In the genomic region with DNA sequence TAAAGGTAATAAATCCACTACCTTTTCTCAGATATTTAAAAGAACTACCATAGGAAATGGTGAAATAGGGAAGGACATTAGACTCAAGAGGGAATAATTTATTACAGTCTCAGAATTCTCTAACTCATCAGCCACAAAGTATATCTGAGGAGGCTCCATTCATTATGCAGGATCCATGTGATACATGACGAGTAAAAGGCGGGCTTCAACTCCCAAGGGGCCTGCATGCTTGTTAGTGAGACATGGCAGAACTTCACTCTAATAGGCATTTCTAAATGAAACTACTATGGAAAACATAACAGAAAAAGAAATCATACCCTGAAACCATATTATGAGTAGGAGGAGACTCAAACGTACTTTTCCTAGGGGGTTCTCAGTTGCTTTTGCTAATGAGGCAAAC, we compare ENCODE assay signal across 14 cellular contexts.
"Had no signal": no experiment of that assay in that cellular context is flagged by ENCODE, and none has a peak within 500 bp of the region (broad histone marks: within the 10 kb centered on the region; RNA-seq: fewer than 3 reads in every experiment).

No MANE protein-coding gene starts in this region.

- H3K9me3 Mint-ChIP-seq: activated naive CD4-positive, alpha-beta T cell treated with anti-CD3 and anti-CD28 coated beads for 36 hours; activated T-helper 17 cell treated with anti-CD3 and anti-CD28 coated beads, Interleukin-2, amount 50 U/mL, for 72 hours; effector memory CD8-positive, alpha-beta T cell had no signal

- ATAC-seq: activated naive CD8-positive, alpha-beta T cell treated with anti-CD3 and anti-CD28 coated beads, Interleukin-2, amount 50 U/mL, for 24 hours; activated T-helper 17 cell treated with anti-CD3 and anti-CD28 coated beads, Interleukin-2, amount 50 U/mL, for 72 hours; effector memory CD8-positive, alpha-beta T cell; gastroesophageal sphincter; stimulated activated memory B cell treated with anti-CD40 and anti-IgM and Interleukin-4, amounts not matched to agents 10 μg/mL and 1 μg/mL and 100 μg/mL, for 72 hours had no signal

- H3K27me3 Mint-ChIP-seq: activated T-helper 17 cell treated with anti-CD3 and anti-CD28 coated beads, Interleukin-2, amount 50 U/mL, for 72 hours; effector memory CD8-positive, alpha-beta T cell; naive B cell had no signal

- H3K4me3 ChIP-seq: ascending aorta, gastroesophageal sphincter, lung, tibial artery had no signal

- H3K27me3 ChIP-seq: ascending aorta, gastroesophageal sphincter, tibial artery had no signal

- H3K4me3 Mint-ChIP-seq: activated naive CD4-positive, alpha-beta T cell treated with anti-CD3 and anti-CD28 coated beads for 36 hours; activated naive CD8-positive, alpha-beta T cell treated with anti-CD3 and anti-CD28 coated beads, Interleukin-2, amount 50 U/mL, for 24 hours; activated T-helper 17 cell treated with anti-CD3 and anti-CD28 coated beads, Interleukin-2, amount 50 U/mL, for 72 hours; effector memory CD8-positive, alpha-beta T cell; naive B cell; stimulated activated memory B cell treated with anti-CD40 and anti-IgM and Interleukin-4, amounts not matched to agents 10 μg/mL and 1 μg/mL and 100 μg/mL, for 72 hours had no signal

- DNase-seq: activated CD4-positive, alpha-beta T cell treated with anti-CD3 and anti-CD28 coated beads, Interleukin-2, amount 50 U/mL, for 1 hour; activated naive CD4-positive, alpha-beta T cell treated with anti-CD3 and anti-CD28 coated beads for 36 hours; activated naive CD8-positive, alpha-beta T cell treated with anti-CD3 and anti-CD28 coated beads, Interleukin-2, amount 50 U/mL, for 24 hours; dermis blood vessel endothelial cell; effector memory CD8-positive, alpha-beta T cell; islet precursor cell; naive B cell; stimulated activated CD4-positive, alpha-beta T cell treated with anti-CD3 and anti-CD28 coated beads, Interleukin-2, amount 100 ng/mL, for 48 hours; tibial artery had no signal

- H3K4me1 Mint-ChIP-seq: activated T-helper 17 cell treated with anti-CD3 and anti-CD28 coated beads, Interleukin-2, amount 50 U/mL, for 72 hours had no signal

- H3K27ac Mint-ChIP-seq: activated naive CD4-positive, alpha-beta T cell treated with anti-CD3 and anti-CD28 coated beads for 36 hours; activated naive CD8-positive, alpha-beta T cell treated with anti-CD3 and anti-CD28 coated beads, Interleukin-2, amount 50 U/mL, for 24 hours; activated T-helper 17 cell treated with anti-CD3 and anti-CD28 coated beads, Interleukin-2, amount 50 U/mL, for 72 hours; effector memory CD8-positive, alpha-beta T cell; naive B cell; stimulated activated memory B cell treated with anti-CD40 and anti-IgM and Interleukin-4, amounts not matched to agents 10 μg/mL and 1 μg/mL and 100 μg/mL, for 72 hours had no signal

- H3K36me3 Mint-ChIP-seq: naive B cell; stimulated activated memory B cell treated with anti-CD40 and anti-IgM and Interleukin-4, amounts not matched to agents 10 μg/mL and 1 μg/mL and 100 μg/mL, for 72 hours had no signal

- H3K9me3 ChIP-seq: ascending aorta, gastroesophageal sphincter had no signal

- H3K36me3 ChIP-seq: ascending aorta, gastroesophageal sphincter, tibial artery had no signal

- H3K4me1 ChIP-seq: ascending aorta, gastroesophageal sphincter, tibial artery had no signal

- H3K27ac ChIP-seq: ascending aorta, gastroesophageal sphincter, tibial artery had no signal
